Comparison of ENCODE assay signal across 18 cellular contexts in genomic region chr2:73128841-73129535, GRCh38. TPM values are rescaled to one million over a fixed set of nuclear protein-coding genes. Genes with fewer than 3 reads are reported as not detected.
A peak's percentile ranks its signal among the peaks of the same experiment; 100 is the strongest.
DNase-seq lines count a peak whose midpoint lies in the region; ATAC-seq, FAIRE-seq and TF ChIP-seq lines count a peak whose summit lies in the region.
"Had no signal": no experiment of that assay in that cellular context is flagged by ENCODE, and none has a peak within 500 bp of the region (broad histone marks: within the 10 kb centered on the region; RNA-seq: fewer than 3 reads in every experiment).

No MANE protein-coding gene starts in this region.

- no peak for TF ChIP-seq POLR2A in HepG2 (IDR thresholded peaks at IDR 0.05; ENCODE audit: insufficient read depth in 1 of 2, low read depth in 2 of 2, low read length in 2 of 2)
- no peak for TF ChIP-seq POLR2A in right lobe of liver (IDR thresholded peaks at IDR 0.05)

- H3K27ac Mint-ChIP-seq in WTC11 = no peak overlapping the region
- H3K27ac Mint-ChIP-seq: B cell; CD4-positive, alpha-beta T cell had no signal

- H3K4me3 ChIP-seq in HepG2 (replicated peaks in 1 of 3; ENCODE audit: insufficient read depth in 1 of 3, low read depth in 2 of 3, low read length in 3 of 3) (no peak overlapping the region), right lobe of liver (no peak overlapping the region), trophoblast cell (ENCODE audit: low read depth, low read length) (no peak overlapping the region)

- H3K9me3 ChIP-seq in HepG2 (ENCODE audit: low read length) (no peaks in the 10 kb centered on the region), right lobe of liver (no peaks in the 10 kb centered on the region), trophoblast cell (ENCODE audit: insufficient read depth, low read depth, low read length) (no peaks in the 10 kb centered on the region)

- no peak overlapping the region for H3K4ac ChIP-seq in trophoblast cell (ENCODE audit: low read depth, low read length)

- intact Hi-C loops in HepG2 (cut with micrococcal nuclease; ENCODE audit: unreplicated experiment) = no loop called here
- intact Hi-C loops in right lobe of liver (cut with DNase I) = no loop called here

- H3K79me2 ChIP-seq in HepG2 (ENCODE audit: insufficient read depth, low read length) = no peaks in the 10 kb centered on the region
- H3K79me2 ChIP-seq in trophoblast cell (ENCODE audit: control insufficient read depth, insufficient read depth, low read length, poor library complexity) = no peaks in the 10 kb centered on the region

- peaks cover 13% of the 10 kb centered on the region for H3K9me3 Mint-ChIP-seq in WTC11
- H3K9me3 Mint-ChIP-seq: CD4-positive, alpha-beta T cell had no signal

- TF ChIP-seq CTCF in HepG2 (CRISPR knock-in tag; IDR thresholded peaks at IDR 0.05) = no peak
- no peak for TF ChIP-seq CTCF in right lobe of liver (IDR thresholded peaks at IDR 0.05)
- TF ChIP-seq CTCF in WTC11 (IDR thresholded peaks at IDR 0.05) = no peak
- TF ChIP-seq CTCF in foreskin keratinocyte (conservative IDR thresholded peaks at IDR 0.05) = no peak

- no peak for TF ChIP-seq RAD21 in HepG2 (CRISPR knock-in tag; IDR thresholded peaks at IDR 0.05)

- H3K4me3 Mint-ChIP-seq in WTC11 = no peak overlapping the region
- H3K4me3 Mint-ChIP-seq: B cell; CD4-positive, alpha-beta T cell had no signal

- WGBS in HepG2 (ENCODE audit: low lambda C conversion rate) = 48% methylated on average over 6 of the region's 6 CpGs
- WGBS in right lobe of liver (ENCODE audit: insufficient coverage, low coverage, low lambda C conversion rate, missing lambda C conversion rate) = 67% methylated on average over 6 of the region's 6 CpGs
- no CpG with 5 or more reads among the region's 6 CpGs for WGBS in trophoblast cell (ENCODE audit: extremely low coverage, insufficient coverage, insufficient read length)

- H3K9ac ChIP-seq in HepG2 (ENCODE audit: insufficient read depth, low read depth, low read length) = no peak overlapping the region
- no peak overlapping the region for H3K9ac ChIP-seq in trophoblast cell (ENCODE audit: low read length)

- no peak overlapping the region for H2AK5ac ChIP-seq in trophoblast cell (ENCODE audit: low read length)

- H3K14ac ChIP-seq in trophoblast cell (ENCODE audit: low read length) = no peak overlapping the region

- no peak overlapping the region for H3K27ac ChIP-seq in HepG2 (ENCODE audit: extremely low read length, insufficient read depth, low read length)
- no peak overlapping the region for H3K27ac ChIP-seq in right lobe of liver
- no peak overlapping the region for H3K27ac ChIP-seq in foreskin keratinocyte
- no peak overlapping the region for H3K27ac ChIP-seq in trophoblast cell (ENCODE audit: low read depth, low read length)

- peaks cover 3% of the 10 kb centered on the region; the same call in 1 of the 2 replicates for H3K4me1 Mint-ChIP-seq in WTC11
- H3K4me1 Mint-ChIP-seq: B cell had no signal

- H3K79me1 ChIP-seq in trophoblast cell (ENCODE audit: low read length) = peaks cover 2% of the 10 kb centered on the region

- H2BK5ac ChIP-seq in trophoblast cell (ENCODE audit: low read depth, low read length, poor library complexity) = peak overlapping the region; percentile 46

- no peaks in the 10 kb centered on the region for H3K36me3 ChIP-seq in HepG2 (replicated peaks in 1 of 2; ENCODE audit: control insufficient read depth in 1 of 2, insufficient read depth in 2 of 2, low read length in 2 of 2)
- no peaks in the 10 kb centered on the region for H3K36me3 ChIP-seq in right lobe of liver
- H3K36me3 ChIP-seq in trophoblast cell (ENCODE audit: control insufficient read depth in 1 of 2, insufficient read depth in 2 of 2, low read length in 2 of 2) = no peaks in the 10 kb centered on the region

- no peaks in the 10 kb centered on the region for H4K20me1 ChIP-seq in HepG2 (ENCODE audit: insufficient read depth, low read length)

- no peak for DNase-seq in HepG2 (ENCODE audit: low spot score)
- DNase-seq in right lobe of liver = no peak
- no peak for DNase-seq in WTC11 (ENCODE audit: low spot score)
- DNase-seq in foreskin keratinocyte = no peak
- DNase-seq in trophoblast cell = peak; percentile 67 to 84
- no peak for DNase-seq in central memory CD4-positive, alpha-beta T cell
- no peak for DNase-seq in AG20443 (ENCODE audit: low spot score)
- DNase-seq: 8988T; ACHN; C1 segment of cervical spinal cord; CD4-positive, alpha-beta T cell; DND-41; GDM1 had no signal

- H3K4me2 ChIP-seq in HepG2 (ENCODE audit: low read depth, low read length) = no peak overlapping the region
- no peak overlapping the region for H3K4me2 ChIP-seq in trophoblast cell (ENCODE audit: low read length)

- peak overlapping the region; percentile 69 for H2BK120ac ChIP-seq in trophoblast cell (ENCODE audit: insufficient read depth, low read length, poor library complexity)

- H2AFZ ChIP-seq in HepG2 (ENCODE audit: low read length) (no peak overlapping the region), trophoblast cell (ENCODE audit: insufficient read depth, low read length, poor library complexity) (no peak overlapping the region)

- no peak overlapping the region for H4K12ac ChIP-seq in trophoblast cell (ENCODE audit: low read depth, low read length)

- FAIRE-seq in HepG2 (lab: Jason Lieb, UNC) = no peak
- FAIRE-seq: GM12892, GM19239 had no signal

- CTCF ChIA-PET in HepG2 (lab: Yijun Ruan, JAX; ENCODE audit: low intra/inter-chr PET ratio, low total read pairs) = no interaction called here
- CTCF ChIA-PET in WTC11 (lab: Charles Lee) = interaction anchor here (1.5 to 1.6 kb wide), 2 partner anchors 48 to 266 kb away, joined by 3 to 8 read pairs; no protein-coding TSS in a partner anchor

- H2BK12ac ChIP-seq in trophoblast cell (ENCODE audit: low read length) = no peak overlapping the region

- ATAC-seq in HepG2 = peak; percentile 56
- no peak for ATAC-seq in right lobe of liver
- ATAC-seq in WTC11 = peak; percentile 73
- ATAC-seq in foreskin keratinocyte = peak; percentile 20
- ATAC-seq in HG03097 (IDR thresholded peaks at IDR 0.05; ENCODE audit: low FRiP score, unreplicated experiment) = no peak
- ATAC-seq: HCT116 had no signal

- H3K18ac ChIP-seq in trophoblast cell (ENCODE audit: low read length) = no peak overlapping the region

- in situ Hi-C loops in HepG2 (cut with HindIII; ENCODE audit: extremely low pct_ligation_motif_present, low pct_unique_long_range_greater_than_20kb) = no loop called here

- H3K4me1 ChIP-seq in HepG2 (ENCODE audit: insufficient read depth, low read length) (no peaks in the 10 kb centered on the region), right lobe of liver (no peaks in the 10 kb centered on the region), foreskin keratinocyte (no peaks in the 10 kb centered on the region), trophoblast cell (ENCODE audit: control insufficient read depth in 1 of 2, insufficient read depth in 2 of 2, low read length in 2 of 2) (no peaks in the 10 kb centered on the region)

- no peak overlapping the region for H3K23ac ChIP-seq in trophoblast cell (ENCODE audit: low read length)

- H4K91ac ChIP-seq in trophoblast cell (ENCODE audit: low read depth, low read length) = no peak overlapping the region

- peaks cover 17% of the 10 kb centered on the region for H3K27me3 Mint-ChIP-seq in WTC11 (ENCODE audit: low read depth)

- BruUV-seq in HepG2 (replicated peaks; lab: Mats Ljungman, UMichigan) = no TSS peak

- no peaks in the 10 kb centered on the region for H3K36me3 Mint-ChIP-seq in WTC11

- no peak overlapping the region for H4K8ac ChIP-seq in trophoblast cell (ENCODE audit: low read depth, low read length)

- POLR2A ChIA-PET in HepG2 (lab: Yijun Ruan, JAX) (no interaction called here), WTC11 (lab: Charles Lee) (no interaction called here)

- H3K27me3 ChIP-seq in HepG2 (ENCODE audit: control insufficient read depth in 1 of 2, insufficient read depth in 2 of 2, low read length in 2 of 2) = peaks cover 1 to 11% of the 10 kb centered on the region in 2 experiments; a peak in 3 of 5 replicates
- H3K27me3 ChIP-seq in right lobe of liver = no peaks in the 10 kb centered on the region
- peaks cover 14% of the 10 kb centered on the region for H3K27me3 ChIP-seq in foreskin keratinocyte
- no peaks in the 10 kb centered on the region for H3K27me3 ChIP-seq in trophoblast cell (ENCODE audit: insufficient read depth, low read length)

- TF ChIP-seq EP300 in HepG2 (IDR thresholded peaks at IDR 0.05; ENCODE audit: low read depth in 2 of 2, low read length in 2 of 2) (no peak), HepG2 (CRISPR knock-in tag; IDR thresholded peaks at IDR 0.05; ENCODE audit: borderline replicate concordance) (no peak)

RNA-seq across cellular contexts. Expression of gene RAB11FIP5, which starts 16.2 kb away (rescaled TPM):
- total RNA-seq in HepG2 (2016; rRNA removed; fragmentation: Illumina TruSeq; extraction: Trizol) (8.7 and 9.4 TPM in 2 replicates), right lobe of liver (10 to 100 TPM in 3 of 6 experiments, 1 to 10 TPM in 3; 4.5 to 12.7 (median 9.0) TPM), WTC11 (2021) (14.0 to 16.0 TPM (median 14.3 TPM) in 3 replicates), foreskin keratinocyte (32.5 and 39.2 TPM in 2 replicates)
- 3.7 and 4.2 TPM in 2 replicates for total RNA-seq in HepG2 (2016; cell fraction: cytosol; rRNA removed; fragmentation: Illumina TruSeq; extraction: Trizol; ENCODE audit: low read depth)
- total RNA-seq in HepG2 (2016; cell fraction: insoluble cytoplasmic fraction; rRNA removed; fragmentation: Illumina TruSeq; extraction: Trizol) = 8.6 and 9.1 TPM in 2 replicates
- total RNA-seq in HepG2 (2016; cell fraction: membrane; rRNA removed; fragmentation: Illumina TruSeq; extraction: Trizol) = 10.0 and 13.0 TPM in 2 replicates
- total RNA-seq in HepG2 (2016; cell fraction: nucleus; rRNA removed; fragmentation: Illumina TruSeq; extraction: Trizol) = 6.7 and 7.5 TPM in 2 replicates
- polyA plus RNA-seq in HepG2 (2011; rRNA removed) (21.9 and 22.9 TPM in 2 replicates), foreskin keratinocyte (27.5 and 31.2 TPM in 2 replicates)
- polyA plus RNA-seq in HepG2 (2011; cell fraction: cytosol; rRNA removed) = 17.5 and 19.5 TPM in 2 replicates
- polyA plus RNA-seq in HepG2 (2011; cell fraction: nucleus; rRNA removed) = 19.6 and 23.6 TPM in 2 replicates
- 25.5 and 27.1 TPM in 2 replicates for polyA plus RNA-seq in HepG2 (2012)
- 2.1 TPM in 2 replicates for polyA plus RNA-seq in HepG2 (2016; cell fraction: cytosol; fragmentation: Illumina TruSeq; extraction: Trizol; ENCODE audit: low read depth)
- polyA plus RNA-seq in HepG2 (2016; cell fraction: insoluble cytoplasmic fraction; fragmentation: Illumina TruSeq; extraction: Trizol; ENCODE audit: low read depth) = 8.6 and 12.8 TPM in 2 replicates
- polyA plus RNA-seq in HepG2 (2016; cell fraction: membrane; fragmentation: Illumina TruSeq; extraction: Trizol; ENCODE audit: low read depth) = 5.8 and 6.9 TPM in 2 replicates
- polyA plus RNA-seq in HepG2 (2016; cell fraction: nucleus; fragmentation: Illumina TruSeq; extraction: Trizol; ENCODE audit: insufficient read depth, low read depth) = 10.7 and 10.8 TPM in 2 replicates
- polyA minus RNA-seq in HepG2 (2011; rRNA and poly(A)+ RNA removed; ENCODE audit: low replicate concordance) = 29.9 and 45.2 TPM in 2 replicates
- polyA minus RNA-seq in HepG2 (2011; cell fraction: cytosol; rRNA and poly(A)+ RNA removed) = 12.6 and 13.2 TPM in 2 replicates
- 14.7 and 18.7 TPM in 2 replicates for polyA minus RNA-seq in HepG2 (2011; cell fraction: nucleus; rRNA and poly(A)+ RNA removed)
- 30.2 and 32.3 TPM in 2 replicates for polyA plus RNA-seq in trophoblast cell (2013)

RNA-seq across cellular contexts. Expression of gene SFXN5, which starts 57.5 kb away (rescaled TPM):
- total RNA-seq in HepG2 (2016; rRNA removed; fragmentation: Illumina TruSeq; extraction: Trizol) (22.2 and 34.9 TPM in 2 replicates), right lobe of liver (10 to 100 TPM; 33.1 to 73.4 (median 56.6) TPM), WTC11 (2021) (23.1 to 25.9 TPM (median 23.6 TPM) in 3 replicates), foreskin keratinocyte (7.3 and 9.7 TPM in 2 replicates)
- 11.0 and 15.1 TPM in 2 replicates for total RNA-seq in HepG2 (2016; cell fraction: cytosol; rRNA removed; fragmentation: Illumina TruSeq; extraction: Trizol; ENCODE audit: low read depth)
- 21.1 and 36.4 TPM in 2 replicates for total RNA-seq in HepG2 (2016; cell fraction: insoluble cytoplasmic fraction; rRNA removed; fragmentation: Illumina TruSeq; extraction: Trizol)
- 13.2 and 15.3 TPM in 2 replicates for total RNA-seq in HepG2 (2016; cell fraction: membrane; rRNA removed; fragmentation: Illumina TruSeq; extraction: Trizol)
- total RNA-seq in HepG2 (2016; cell fraction: nucleus; rRNA removed; fragmentation: Illumina TruSeq; extraction: Trizol) = 42.2 and 47.8 TPM in 2 replicates
- polyA plus RNA-seq in HepG2 (2011; rRNA removed) (37.4 and 42.8 TPM in 2 replicates), foreskin keratinocyte (4.5 and 6.6 TPM in 2 replicates)
- polyA plus RNA-seq in HepG2 (2011; cell fraction: cytosol; rRNA removed) = 13.2 and 17.2 TPM in 2 replicates
- 139 and 168 TPM in 2 replicates for polyA plus RNA-seq in HepG2 (2011; cell fraction: nucleus; rRNA removed)
- polyA plus RNA-seq in HepG2 (2012) = 18.2 and 24.8 TPM in 2 replicates
- polyA plus RNA-seq in HepG2 (2016; cell fraction: cytosol; fragmentation: Illumina TruSeq; extraction: Trizol; ENCODE audit: low read depth) = 6.1 and 6.5 TPM in 2 replicates
- 23.9 and 25.9 TPM in 2 replicates for polyA plus RNA-seq in HepG2 (2016; cell fraction: insoluble cytoplasmic fraction; fragmentation: Illumina TruSeq; extraction: Trizol; ENCODE audit: low read depth)
- 8.0 and 9.0 TPM in 2 replicates for polyA plus RNA-seq in HepG2 (2016; cell fraction: membrane; fragmentation: Illumina TruSeq; extraction: Trizol; ENCODE audit: low read depth)
- 68.3 and 69.6 TPM in 2 replicates for polyA plus RNA-seq in HepG2 (2016; cell fraction: nucleus; fragmentation: Illumina TruSeq; extraction: Trizol; ENCODE audit: insufficient read depth, low read depth)
- 36.5 and 73.0 TPM in 2 replicates for polyA minus RNA-seq in HepG2 (2011; rRNA and poly(A)+ RNA removed; ENCODE audit: low replicate concordance)
- polyA minus RNA-seq in HepG2 (2011; cell fraction: cytosol; rRNA and poly(A)+ RNA removed) = 12.6 and 13.0 TPM in 2 replicates
- 49.6 and 54.8 TPM in 2 replicates for polyA minus RNA-seq in HepG2 (2011; cell fraction: nucleus; rRNA and poly(A)+ RNA removed)
- 9.5 and 13.2 TPM in 2 replicates for polyA plus RNA-seq in trophoblast cell (2013)

Comparison
In these comparisons a context has a peak if more than half of its experiments do, and no peak if none do; other contexts are left out.
1. ATAC-seq: peak in HepG2 (single experiment), WTC11 (single experiment) and foreskin keratinocyte (single experiment); none in right lobe of liver (0 of 4) and HG03097 (single experiment).
2. DNase-seq: peak in trophoblast cell (2 of 2); none in HepG2 (single experiment), right lobe of liver (0 of 3), WTC11 (single experiment), foreskin keratinocyte (0 of 2), central memory CD4-positive, alpha-beta T cell (single experiment) and AG20443 (single experiment).